ENCODE assay signal across 34 cellular contexts in the genomic region with DNA sequence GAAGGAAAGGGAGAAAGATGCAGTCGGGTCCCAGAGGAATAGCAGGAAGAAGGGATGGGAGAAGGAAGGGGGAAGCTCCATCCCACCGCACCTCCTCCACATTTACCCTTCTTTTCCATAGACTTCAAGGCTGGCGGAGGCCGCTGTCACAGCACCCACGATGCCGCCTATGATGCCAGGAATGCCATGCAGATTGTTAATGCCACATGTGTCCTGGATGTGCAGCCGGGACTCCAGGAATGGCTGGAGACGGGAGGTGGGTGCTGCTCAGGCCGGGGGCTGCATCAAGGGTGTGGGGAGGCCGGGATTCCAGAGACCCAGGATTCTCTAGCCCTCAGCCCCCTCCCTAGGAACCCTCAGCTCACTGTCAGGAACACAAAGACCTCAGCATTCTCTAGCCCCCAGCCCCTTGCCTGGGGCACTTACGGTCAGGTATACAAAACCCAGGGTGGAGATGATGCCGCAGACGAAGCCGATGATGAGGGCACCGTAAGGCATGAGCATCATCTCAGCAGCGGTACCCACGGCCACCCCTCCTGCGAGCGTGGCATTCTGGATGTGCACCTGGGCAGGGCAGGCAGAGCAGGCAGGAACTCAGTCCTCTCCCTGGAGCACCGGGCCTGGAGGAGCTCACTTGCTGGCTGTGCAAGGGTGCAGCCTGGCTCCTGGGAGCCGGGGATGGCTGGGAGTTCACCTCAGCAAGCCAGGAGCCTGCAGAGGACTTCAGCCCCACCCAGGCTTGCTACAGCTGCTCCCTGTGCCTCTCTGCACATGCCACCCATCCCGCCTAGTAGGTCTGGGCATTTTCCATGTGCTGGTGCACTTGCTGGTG. TPM values are rescaled to one million over a fixed set of nuclear protein-coding genes. Genes with fewer than 3 reads are reported as not detected.
"Had no signal": no experiment of that assay in that cellular context is flagged by ENCODE, and none has a peak within 500 bp of the region (broad histone marks: within the 10 kb centered on the region; RNA-seq: fewer than 3 reads in every experiment).

No MANE protein-coding gene starts in this region.

- H3K27me3 ChIP-seq: ascending aorta had no signal

- H3K4me1 ChIP-seq: adrenal gland, ascending aorta, breast epithelium, esophagus muscularis mucosa, foreskin keratinocyte, gastrocnemius medialis had no signal

- H3K27ac ChIP-seq: adrenal gland, ascending aorta, breast epithelium, cardiac muscle cell, coronary artery, dorsolateral prefrontal cortex, esophagus muscularis mucosa, foreskin keratinocyte, gastrocnemius medialis, WERI-Rb-1 had no signal

- DNase-seq: activated B cell treated with CpG ODN at 0.5 μM for 24 hours; activated CD4-positive, alpha-beta memory T cell treated with anti-CD3 and anti-CD28 coated beads for 36 hours; activated CD4-positive, alpha-beta T cell treated with anti-CD3 and anti-CD28 coated beads, Interleukin-2, amount 10 ng/mL, durations not matched to agents 24 days and 14 days; activated CD8-positive, alpha-beta memory T cell treated with anti-CD3 and anti-CD28 coated beads, Interleukin-2, amount 10 ng/mL, durations not matched to agents 7 days and 5 days; activated CD8-positive, alpha-beta memory T cell treated with anti-CD3 and anti-CD28 coated beads, Interleukin-2, amount 50 U/mL, for 4 hours; activated CD8-positive, alpha-beta T cell treated with anti-CD3 and anti-CD28 coated beads, Interleukin-2, amount 10 ng/mL, durations not matched to agents 7 days and 5 days; activated effector memory CD4-positive, alpha-beta T cell treated with anti-CD3 and anti-CD28 coated beads, Interleukin-2, amount 50 U/mL, for 16 hours; activated naive CD4-positive, alpha-beta T cell treated with anti-CD3 and anti-CD28 coated beads for 36 hours; activated naive CD8-positive, alpha-beta T cell treated with anti-CD3 and anti-CD28 coated beads for 36 hours; activated naive CD8-positive, alpha-beta T cell treated with anti-CD3 and anti-CD28 coated beads, Interleukin-2, amount 50 U/mL, for 24 hours; activated T-cell treated with anti-CD3 and anti-CD28 coated beads, Interleukin-2, amount 50 U/mL, for 1 hour; activated T-cell treated with anti-CD3 and anti-CD28 coated beads, Interleukin-2, amount 50 U/mL, for 48 hours; adrenal gland; central memory CD4-positive, alpha-beta T cell; effector memory CD4-positive, alpha-beta T cell; endodermal cell; foreskin keratinocyte; gastrocnemius medialis; glutamatergic neuron; T-helper 1 cell; T-helper 17 cell; T1000; WERI-Rb-1 had no signal

- H3K36me3 ChIP-seq: adrenal gland, ascending aorta, breast epithelium, cardiac muscle cell, esophagus muscularis mucosa, gastrocnemius medialis, WERI-Rb-1 had no signal

- H3K9me3 ChIP-seq: adrenal gland, ascending aorta, breast epithelium, esophagus muscularis mucosa, gastrocnemius medialis had no signal

- ATAC-seq: activated CD4-positive, CD25-positive, alpha-beta regulatory T cell treated with anti-CD3 and anti-CD28 coated beads, Interleukin-2, amount 50 U/mL, for 24 hours; activated CD8-positive, alpha-beta memory T cell treated with anti-CD3 and anti-CD28 coated beads, Interleukin-2, amount 10 ng/mL, durations not matched to agents 7 days and 5 days; activated CD8-positive, alpha-beta T cell treated with anti-CD3 and anti-CD28 coated beads, Interleukin-2, amount 10 ng/mL, durations not matched to agents 7 days and 5 days; activated naive CD8-positive, alpha-beta T cell treated with anti-CD3 and anti-CD28 coated beads, Interleukin-2, amount 50 U/mL, for 24 hours; foreskin keratinocyte; gastrocnemius medialis; T-helper 17 cell had no signal

- H3K4me3 ChIP-seq: adrenal gland, ascending aorta, breast epithelium, cardiac muscle cell, coronary artery, dorsolateral prefrontal cortex, esophagus muscularis mucosa, gastrocnemius medialis had no signal

RNA-seq across cellular contexts. Expression of a gene that starts 18.8 kb away (rescaled TPM):
- total RNA-seq: activated B cell treated with CpG ODN at 0.5 μM for 24 hours; activated CD4-positive, alpha-beta memory T cell treated with anti-CD3 and anti-CD28 coated beads for 36 hours; activated CD4-positive, alpha-beta T cell treated with anti-CD3 and anti-CD28 coated beads, Interleukin-2, amount 10 ng/mL, durations not matched to agents 24 days and 14 days; activated CD8-positive, alpha-beta memory T cell treated with anti-CD3 and anti-CD28 coated beads for 36 hours; activated CD8-positive, alpha-beta memory T cell treated with anti-CD3 and anti-CD28 coated beads, Interleukin-2, amount 10 ng/mL, durations not matched to agents 7 days and 5 days; activated CD8-positive, alpha-beta T cell treated with anti-CD3 and anti-CD28 coated beads, Interleukin-2, amount 10 ng/mL, durations not matched to agents 7 days and 5 days; activated naive CD4-positive, alpha-beta T cell treated with anti-CD3 and anti-CD28 coated beads for 36 hours; activated naive CD8-positive, alpha-beta T cell treated with anti-CD3 and anti-CD28 coated beads for 36 hours; activated T-helper 1 cell treated with anti-CD3 and anti-CD28 coated beads, Interleukin-12 subunit alpha, Interleukin-12 subunit beta, Interleukin-2, Interleukin-4 antibody, amounts not matched to agents 30 ng/mL and 10 ng/mL and 1 ng/mL, durations not matched to agents 14 hours and 24 hours and 36 hours; activated T-helper 2 cell treated with anti-CD3 and anti-CD28 coated beads, Interferon-gamma antibody, Interleukin-2, Interleukin-4, amounts not matched to agents 10 μg/mL and 5 μg/mL and 100 μg/mL, durations not matched to agents 14 hours and 24 hours and 36 hours; cardiac muscle cell; endodermal cell; epithelial cell of proximal tubule; gastrocnemius medialis; T-helper 17 cell had no signal
